Comparison of ENCODE assay signal across 1 cellular context in the genomic region with DNA sequence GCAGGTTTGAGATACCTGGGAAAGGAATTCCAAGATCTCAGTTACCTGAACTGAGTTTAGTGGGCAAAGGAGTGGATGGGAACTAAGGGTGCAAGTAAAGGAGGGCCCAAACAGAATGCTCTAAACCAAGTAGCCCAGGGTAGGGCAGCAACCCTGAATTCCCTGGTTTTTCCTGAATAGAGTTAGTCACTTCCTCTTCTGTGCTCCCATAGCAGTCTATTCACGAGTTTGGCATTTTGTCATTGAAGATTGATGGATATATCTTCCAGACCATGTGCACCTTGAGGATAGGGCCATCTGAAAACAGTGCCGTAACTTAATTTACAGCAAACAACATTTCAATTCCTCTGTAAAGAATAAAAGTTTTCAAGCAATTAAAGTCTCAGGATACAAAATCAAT.
TF ChIP-seq lines count a peak whose summit lies in the region.

No MANE protein-coding gene starts in this region.

TF ChIP-seq in K562, 482 proteins besides CTCF, POLR2A, EP300 and RAD21:
- no peak for TF ChIP-seq HMGN3 (IDR thresholded peaks at IDR 0.05; ENCODE audit: borderline replicate concordance, extremely low read depth, insufficient read length, low read depth, low read length)
- TF ChIP-seq SPI1 (IDR thresholded peaks at IDR 0.05; ENCODE audit: borderline replicate concordance, low read depth, low read length), result 0 out of 2 replicates have a peak, but pooled peaks have one; percentile 44
